1 cellular context compared by ENCODE assay signal in the genomic region with DNA sequence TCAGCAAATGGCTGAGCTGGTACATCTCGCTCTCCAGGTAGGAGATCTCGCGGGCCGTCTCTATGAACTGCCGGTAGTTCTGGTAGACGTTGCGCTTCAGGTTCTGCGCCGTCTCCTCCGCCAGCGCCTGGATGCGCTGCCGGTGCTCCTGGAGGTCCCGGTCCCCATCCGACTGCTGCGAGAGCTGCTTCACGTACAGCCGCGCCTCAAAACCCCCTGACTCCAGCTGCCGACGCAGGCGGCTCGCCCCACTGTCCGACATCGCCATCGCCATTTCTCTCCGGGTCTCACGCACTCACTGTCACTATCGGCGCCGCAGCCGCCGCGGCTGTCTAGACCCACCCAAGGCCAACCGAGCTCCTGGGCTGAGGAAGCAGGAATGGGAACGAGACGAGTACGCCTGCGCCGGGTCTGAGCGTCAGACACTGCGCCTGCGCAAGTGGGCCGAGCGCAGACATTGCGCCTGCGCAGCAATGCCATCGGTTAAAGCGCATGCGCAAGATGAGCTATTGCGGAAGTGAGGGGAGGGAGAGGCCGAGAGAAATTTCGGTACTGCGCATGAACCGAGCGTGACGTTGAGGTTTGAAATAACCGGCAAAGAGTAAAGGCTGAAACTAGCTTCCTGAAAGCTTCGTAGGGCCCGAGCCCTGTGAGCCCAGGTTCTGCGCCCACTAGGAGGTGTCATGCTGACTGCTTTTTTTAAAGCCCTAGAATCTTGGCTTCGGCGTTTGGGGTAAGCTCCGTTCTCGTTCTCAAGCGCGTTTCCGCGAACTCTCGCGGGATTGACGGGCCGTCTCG.
TF ChIP-seq lines count a peak whose summit lies in the region.

A gene with protein sequence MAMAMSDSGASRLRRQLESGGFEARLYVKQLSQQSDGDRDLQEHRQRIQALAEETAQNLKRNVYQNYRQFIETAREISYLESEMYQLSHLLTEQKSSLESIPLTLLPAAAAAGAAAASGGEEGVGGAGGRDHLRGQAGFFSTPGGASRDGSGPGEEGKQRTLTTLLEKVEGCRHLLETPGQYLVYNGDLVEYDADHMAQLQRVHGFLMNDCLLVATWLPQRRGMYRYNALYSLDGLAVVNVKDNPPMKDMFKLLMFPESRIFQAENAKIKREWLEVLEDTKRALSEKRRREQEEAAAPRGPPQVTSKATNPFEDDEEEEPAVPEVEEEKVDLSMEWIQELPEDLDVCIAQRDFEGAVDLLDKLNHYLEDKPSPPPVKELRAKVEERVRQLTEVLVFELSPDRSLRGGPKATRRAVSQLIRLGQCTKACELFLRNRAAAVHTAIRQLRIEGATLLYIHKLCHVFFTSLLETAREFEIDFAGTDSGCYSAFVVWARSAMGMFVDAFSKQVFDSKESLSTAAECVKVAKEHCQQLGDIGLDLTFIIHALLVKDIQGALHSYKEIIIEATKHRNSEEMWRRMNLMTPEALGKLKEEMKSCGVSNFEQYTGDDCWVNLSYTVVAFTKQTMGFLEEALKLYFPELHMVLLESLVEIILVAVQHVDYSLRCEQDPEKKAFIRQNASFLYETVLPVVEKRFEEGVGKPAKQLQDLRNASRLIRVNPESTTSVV (minus strand): TSS at position 381 of the 798 bp plus-strand sequence. CDS start 107 bp downstream, at position 274.

TF ChIP-seq in K562, 482 proteins besides CTCF, POLR2A, EP300 and RAD21 (continued from another document and continues in another):
- TF ChIP-seq, protein P1, sequence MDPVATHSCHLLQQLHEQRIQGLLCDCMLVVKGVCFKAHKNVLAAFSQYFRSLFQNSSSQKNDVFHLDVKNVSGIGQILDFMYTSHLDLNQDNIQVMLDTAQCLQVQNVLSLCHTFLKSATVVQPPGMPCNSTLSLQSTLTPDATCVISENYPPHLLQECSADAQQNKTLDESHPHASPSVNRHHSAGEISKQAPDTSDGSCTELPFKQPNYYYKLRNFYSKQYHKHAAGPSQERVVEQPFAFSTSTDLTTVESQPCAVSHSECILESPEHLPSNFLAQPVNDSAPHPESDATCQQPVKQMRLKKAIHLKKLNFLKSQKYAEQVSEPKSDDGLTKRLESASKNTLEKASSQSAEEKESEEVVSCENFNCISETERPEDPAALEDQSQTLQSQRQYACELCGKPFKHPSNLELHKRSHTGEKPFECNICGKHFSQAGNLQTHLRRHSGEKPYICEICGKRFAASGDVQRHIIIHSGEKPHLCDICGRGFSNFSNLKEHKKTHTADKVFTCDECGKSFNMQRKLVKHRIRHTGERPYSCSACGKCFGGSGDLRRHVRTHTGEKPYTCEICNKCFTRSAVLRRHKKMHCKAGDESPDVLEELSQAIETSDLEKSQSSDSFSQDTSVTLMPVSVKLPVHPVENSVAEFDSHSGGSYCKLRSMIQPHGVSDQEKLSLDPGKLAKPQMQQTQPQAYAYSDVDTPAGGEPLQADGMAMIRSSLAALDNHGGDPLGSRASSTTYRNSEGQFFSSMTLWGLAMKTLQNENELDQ (CRISPR knock-in tag; IDR thresholded peaks at IDR 0.05; ENCODE audit: borderline replicate concordance), result no peak
- TF ChIP-seq CXXC5 (CRISPR knock-in tag; IDR thresholded peaks at IDR 0.05) (peak; percentile 84), CCAR2 (IDR thresholded peaks at IDR 0.05; ENCODE audit: low read depth, low read length) (no peak), KDM1A (IDR thresholded peaks at IDR 0.05) (no peak), TAF1 (IDR thresholded peaks at IDR 0.05; ENCODE audit: control insufficient read depth, extremely low read depth, insufficient read depth, low read length, severe bottlenecking) (peak; percentile 95), NR3C1 (CRISPR knock-in tag; IDR thresholded peaks at IDR 0.05) (no peak), ZBTB7A (IDR thresholded peaks at IDR 0.05; ENCODE audit: borderline replicate concordance, control insufficient read depth, low read depth, low read length) (no peak), ATF7 (IDR thresholded peaks at IDR 0.05) (peak; percentile 95), TEAD2 (tag; IDR thresholded peaks at IDR 0.05) (no peak), SAP30 (IDR thresholded peaks at IDR 0.05; ENCODE audit: borderline replicate concordance, insufficient read depth, low read depth, low read length, poor library complexity, severe bottlenecking) (peak; percentile 95), CHD1 (IDR thresholded peaks at IDR 0.05; ENCODE audit: low read length) (peak; percentile 75), HNRNPUL1 (IDR thresholded peaks at IDR 0.05; ENCODE audit: low read length) (no peak), ASH1L (IDR thresholded peaks at IDR 0.05; ENCODE audit: borderline replicate concordance, low read depth, partially characterized antibody) (peak; percentile 67), SAFB2 (IDR thresholded peaks at IDR 0.05; ENCODE audit: borderline replicate concordance, low read depth, low read length, severe bottlenecking) (no peak), ILK (tag; IDR thresholded peaks at IDR 0.05; ENCODE audit: borderline replicate concordance, low read depth) (no peak), ZFP36 (IDR thresholded peaks at IDR 0.05; ENCODE audit: low read depth, low read length, partially characterized antibody) (peak; percentile 21), NR2C1 (IDR thresholded peaks at IDR 0.05) (no peak), NR2C1 (tag; IDR thresholded peaks at IDR 0.05) (no peak), LCOR (CRISPR knock-in tag; IDR thresholded peaks at IDR 0.05) (no peak; the same call in 1 of the 2 replicates), CBFA2T3 (IDR thresholded peaks at IDR 0.05) (no peak), ZNF212 (CRISPR knock-in tag; IDR thresholded peaks at IDR 0.05) (no peak), MXI1 (IDR thresholded peaks at IDR 0.05; ENCODE audit: low read depth, low read length) (peak; percentile 62; the same call in 1 of the 2 replicates), CBFB (CRISPR knock-in tag; IDR thresholded peaks at IDR 0.05) (no peak), SIRT6 (IDR thresholded peaks at IDR 0.05; ENCODE audit: low read depth, low read length) (no peak), ZNF197 (CRISPR knock-in tag; IDR thresholded peaks at IDR 0.05; ENCODE audit: low read depth) (no peak), CEBPG (CRISPR knock-in tag; IDR thresholded peaks at IDR 0.05) (peak; percentile 49; the same call in 1 of the 2 replicates), CEBPG (tag; conservative IDR thresholded peaks at IDR 0.05 in 1 of 2, IDR thresholded peaks at IDR 0.05 in 1 of 2) (no peak), CC2D1A (IDR thresholded peaks at IDR 0.05) (no peak), MEIS2 (IDR thresholded peaks at IDR 0.05; ENCODE audit: partially characterized antibody) (peak; percentile 100), SMARCB1 (IDR thresholded peaks at IDR 0.05; ENCODE audit: insufficient read length, low read depth) (no peak), NFIX (CRISPR knock-in tag; IDR thresholded peaks at IDR 0.05; ENCODE audit: low read depth) (peak; percentile 0; the same call in 1 of the 2 replicates), TCFL5 (CRISPR knock-in tag; conservative IDR thresholded peaks at IDR 0.05) (no peak), POLR2AphosphoS2 (IDR thresholded peaks at IDR 0.05; ENCODE audit: low read length) (peak; percentile 69; the same call in 1 of the 2 replicates), ATF1 (CRISPR knock-in tag; IDR thresholded peaks at IDR 0.05) (no peak), ATF1 (tag; IDR thresholded peaks at IDR 0.05) (peak; percentile 93), CBFA2T2 (conservative IDR thresholded peaks at IDR 0.05) (no peak), BRD4 (IDR thresholded peaks at IDR 0.05) (peak; percentile 53; the same call in 1 of the 2 replicates), SIN3B (IDR thresholded peaks at IDR 0.05; ENCODE audit: low read depth) (peak; percentile 61), ELF1 (tag; IDR thresholded peaks at IDR 0.05) (peak; percentile 99), HDAC3 (IDR thresholded peaks at IDR 0.05; ENCODE audit: borderline replicate concordance, partially characterized antibody) (no peak), MTA1 (IDR thresholded peaks at IDR 0.05; ENCODE audit: borderline replicate concordance) (no peak)
- TF ChIP-seq, protein P2, sequence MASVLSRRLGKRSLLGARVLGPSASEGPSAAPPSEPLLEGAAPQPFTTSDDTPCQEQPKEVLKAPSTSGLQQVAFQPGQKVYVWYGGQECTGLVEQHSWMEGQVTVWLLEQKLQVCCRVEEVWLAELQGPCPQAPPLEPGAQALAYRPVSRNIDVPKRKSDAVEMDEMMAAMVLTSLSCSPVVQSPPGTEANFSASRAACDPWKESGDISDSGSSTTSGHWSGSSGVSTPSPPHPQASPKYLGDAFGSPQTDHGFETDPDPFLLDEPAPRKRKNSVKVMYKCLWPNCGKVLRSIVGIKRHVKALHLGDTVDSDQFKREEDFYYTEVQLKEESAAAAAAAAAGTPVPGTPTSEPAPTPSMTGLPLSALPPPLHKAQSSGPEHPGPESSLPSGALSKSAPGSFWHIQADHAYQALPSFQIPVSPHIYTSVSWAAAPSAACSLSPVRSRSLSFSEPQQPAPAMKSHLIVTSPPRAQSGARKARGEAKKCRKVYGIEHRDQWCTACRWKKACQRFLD (CRISPR knock-in tag; IDR thresholded peaks at IDR 0.05), result peak; percentile 73; the same call in 1 of the 2 replicates
- TF ChIP-seq, protein P3, sequence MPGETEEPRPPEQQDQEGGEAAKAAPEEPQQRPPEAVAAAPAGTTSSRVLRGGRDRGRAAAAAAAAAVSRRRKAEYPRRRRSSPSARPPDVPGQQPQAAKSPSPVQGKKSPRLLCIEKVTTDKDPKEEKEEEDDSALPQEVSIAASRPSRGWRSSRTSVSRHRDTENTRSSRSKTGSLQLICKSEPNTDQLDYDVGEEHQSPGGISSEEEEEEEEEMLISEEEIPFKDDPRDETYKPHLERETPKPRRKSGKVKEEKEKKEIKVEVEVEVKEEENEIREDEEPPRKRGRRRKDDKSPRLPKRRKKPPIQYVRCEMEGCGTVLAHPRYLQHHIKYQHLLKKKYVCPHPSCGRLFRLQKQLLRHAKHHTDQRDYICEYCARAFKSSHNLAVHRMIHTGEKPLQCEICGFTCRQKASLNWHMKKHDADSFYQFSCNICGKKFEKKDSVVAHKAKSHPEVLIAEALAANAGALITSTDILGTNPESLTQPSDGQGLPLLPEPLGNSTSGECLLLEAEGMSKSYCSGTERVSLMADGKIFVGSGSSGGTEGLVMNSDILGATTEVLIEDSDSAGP (CRISPR knock-in tag; IDR thresholded peaks at IDR 0.05), result 0 out of 2 replicates have a peak, but pooled peaks have one; percentile 37
- TF ChIP-seq, protein P4, sequence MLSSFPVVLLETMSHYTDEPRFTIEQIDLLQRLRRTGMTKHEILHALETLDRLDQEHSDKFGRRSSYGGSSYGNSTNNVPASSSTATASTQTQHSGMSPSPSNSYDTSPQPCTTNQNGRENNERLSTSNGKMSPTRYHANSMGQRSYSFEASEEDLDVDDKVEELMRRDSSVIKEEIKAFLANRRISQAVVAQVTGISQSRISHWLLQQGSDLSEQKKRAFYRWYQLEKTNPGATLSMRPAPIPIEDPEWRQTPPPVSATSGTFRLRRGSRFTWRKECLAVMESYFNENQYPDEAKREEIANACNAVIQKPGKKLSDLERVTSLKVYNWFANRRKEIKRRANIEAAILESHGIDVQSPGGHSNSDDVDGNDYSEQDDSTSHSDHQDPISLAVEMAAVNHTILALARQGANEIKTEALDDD (IDR thresholded peaks at IDR 0.05), result peak; percentile 63; the same call in 1 of the 2 replicates
- TF ChIP-seq, protein P5, sequence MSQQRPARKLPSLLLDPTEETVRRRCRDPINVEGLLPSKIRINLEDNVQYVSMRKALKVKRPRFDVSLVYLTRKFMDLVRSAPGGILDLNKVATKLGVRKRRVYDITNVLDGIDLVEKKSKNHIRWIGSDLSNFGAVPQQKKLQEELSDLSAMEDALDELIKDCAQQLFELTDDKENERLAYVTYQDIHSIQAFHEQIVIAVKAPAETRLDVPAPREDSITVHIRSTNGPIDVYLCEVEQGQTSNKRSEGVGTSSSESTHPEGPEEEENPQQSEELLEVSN (IDR thresholded peaks at IDR 0.05; ENCODE audit: borderline replicate concordance in 1 of 2, extremely low read depth in 1 of 2, insufficient read depth in 1 of 2, insufficient read length in 1 of 2, low read depth in 1 of 2, low read length in 1 of 2, poor library complexity in 1 of 2, severe bottlenecking in 1 of 2), result peak in 1 of 2 experiments; percentile 44
